22 cellular contexts compared by ENCODE assay signal in the genomic region with DNA sequence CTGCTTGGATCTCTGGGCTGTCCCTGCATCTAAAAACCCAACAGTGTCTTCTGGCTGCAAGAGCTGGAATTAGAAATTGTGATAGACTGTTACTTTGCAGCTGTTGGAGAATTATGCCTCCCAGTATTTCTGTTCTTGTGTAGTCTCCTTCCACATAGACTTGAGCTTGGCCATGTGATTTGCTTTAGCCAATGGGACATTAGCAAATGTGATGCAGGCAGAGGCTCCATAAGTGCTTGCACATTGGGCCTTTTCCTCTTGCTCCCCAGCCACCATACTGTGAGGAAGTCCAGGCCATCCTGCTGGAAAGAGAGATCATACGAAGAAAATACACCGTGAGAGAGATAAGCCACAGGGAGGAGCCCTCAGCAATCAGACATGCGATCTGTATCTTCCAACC. TPM values are rescaled to one million over a fixed set of nuclear protein-coding genes. Genes with fewer than 3 reads are reported as not detected.
"Had no signal": no experiment of that assay in that cellular context is flagged by ENCODE, and none has a peak within 500 bp of the region (broad histone marks: within the 10 kb centered on the region; RNA-seq: fewer than 3 reads in every experiment).

No MANE protein-coding gene starts in this region.

- H3K27ac ChIP-seq: RWPE1 had no signal

- H3K9me3 Mint-ChIP-seq: T-cell; T-helper 1 cell treated with Interleukin-12 subunit alpha and Interleukin-12 subunit beta and Interleukin-4 antibody, amounts not matched to agents 30 μg/mL and 1 μg/mL, for 36 hours had no signal

- H3K27ac Mint-ChIP-seq: IgD-negative memory B cell; T-cell; T-helper 1 cell treated with Interleukin-12 subunit alpha and Interleukin-12 subunit beta and Interleukin-4 antibody, amounts not matched to agents 30 μg/mL and 1 μg/mL, for 36 hours had no signal

- H3K36me3 Mint-ChIP-seq: IgD-negative memory B cell, T-cell had no signal

- H3K4me3 Mint-ChIP-seq: IgD-negative memory B cell; T-cell; T-helper 1 cell treated with Interleukin-12 subunit alpha and Interleukin-12 subunit beta and Interleukin-4 antibody, amounts not matched to agents 30 μg/mL and 1 μg/mL, for 36 hours had no signal

- ATAC-seq: HepG2, Panc1, PC-3, SK-N-SH treated with all-trans-retinoic acid at 6 μM for 48 hours, T-cell had no signal

- DNase-seq: KBM-7, NCI-H1048, NCI-H1105, NCI-H1417, NCI-H1436 treated with DMSO at 0.1 percent for 48 hours, NCI-H187, NCI-H2029, NCI-H2081 treated with DMSO at 0.1 percent for 48 hours, NCI-H2171 treated with DMSO at 0.1 percent for 48 hours, NCI-H524, NCI-H526 treated with DMSO at 0.1 percent for 48 hours, NCI-H748 treated with DMSO at 0.1 percent for 48 hours, PC-3, SHP77, T-cell had no signal

- H3K4me1 Mint-ChIP-seq: IgD-negative memory B cell, T-cell had no signal

RNA-seq across cellular contexts. Expression of gene RASGRF1, which starts 33.8 kb away (rescaled TPM):
- total RNA-seq: NCI-H460, PC-3 had no signal
